ENCODE assay signal across 8 cellular contexts in genomic region chr11:74170694-74171629, GRCh38. TPM values are rescaled to one million over a fixed set of nuclear protein-coding genes. Genes with fewer than 3 reads are reported as not detected.
DNase-seq lines count a peak whose midpoint lies in the region; ATAC-seq and TF ChIP-seq lines count a peak whose summit lies in the region.

A gene with protein sequence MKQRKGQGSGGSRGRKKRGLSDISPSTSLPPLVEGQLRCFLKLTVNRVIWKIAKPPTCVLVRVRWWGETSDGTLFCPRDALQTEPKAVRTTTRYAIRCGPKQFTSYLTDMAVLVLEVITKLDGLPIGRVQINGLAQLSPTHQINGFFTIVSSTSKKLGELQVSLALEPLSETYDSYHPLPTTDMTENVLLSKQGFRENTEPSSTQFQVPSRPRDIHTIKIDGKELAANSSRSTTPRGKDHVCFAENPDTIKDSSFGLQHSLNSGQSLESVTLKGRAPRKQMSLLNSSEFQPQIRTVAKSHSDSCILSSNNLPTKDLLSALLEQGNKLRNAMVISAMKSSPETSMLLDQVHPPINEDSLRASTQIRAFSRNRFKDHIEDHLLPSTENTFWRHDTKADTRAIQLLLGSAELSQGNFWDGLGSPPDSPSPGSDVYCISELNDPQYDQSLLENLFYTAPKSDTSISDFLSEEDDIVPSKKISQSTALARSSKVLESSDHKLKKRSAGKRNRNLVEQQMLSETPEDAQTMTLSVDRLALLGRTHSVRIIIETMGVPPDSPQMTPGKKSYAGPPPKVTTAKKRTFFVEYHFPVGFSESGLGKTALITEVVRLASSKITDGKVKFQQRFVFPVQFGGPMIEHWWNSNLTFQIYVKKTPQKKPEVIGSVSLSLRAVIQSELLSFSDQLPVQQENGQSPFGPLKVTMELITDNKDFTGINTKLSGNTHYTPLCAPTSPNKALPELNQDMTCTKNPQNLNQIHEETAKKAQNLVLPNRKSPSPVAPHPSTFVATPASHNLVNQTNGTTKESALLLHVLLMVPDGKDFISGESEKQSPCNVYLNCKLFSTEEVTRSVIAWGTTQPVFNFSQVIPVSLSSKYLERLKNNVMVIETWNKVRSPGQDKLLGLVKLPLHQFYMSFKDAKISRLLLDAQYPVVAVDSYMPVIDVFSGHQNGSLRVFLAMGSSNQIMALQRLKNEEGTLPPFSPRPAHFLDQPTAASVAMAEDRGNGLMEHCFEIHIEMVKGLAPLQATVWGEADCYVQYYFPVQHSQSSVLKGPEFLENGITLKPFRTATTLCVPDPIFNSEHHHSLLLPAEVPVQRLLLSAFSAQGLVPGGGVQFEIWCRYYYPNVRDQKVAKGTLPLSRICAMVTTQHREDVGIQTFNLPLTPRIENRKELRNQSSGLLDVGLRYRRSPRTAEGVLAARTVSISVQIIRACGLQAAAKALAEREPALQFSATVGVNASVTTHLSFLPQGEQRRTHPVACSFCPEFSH (N-terminal part only) (minus strand): TSS chr11:74171002. CDS start chr11:74170792, 210 bp downstream.
A gene with protein sequence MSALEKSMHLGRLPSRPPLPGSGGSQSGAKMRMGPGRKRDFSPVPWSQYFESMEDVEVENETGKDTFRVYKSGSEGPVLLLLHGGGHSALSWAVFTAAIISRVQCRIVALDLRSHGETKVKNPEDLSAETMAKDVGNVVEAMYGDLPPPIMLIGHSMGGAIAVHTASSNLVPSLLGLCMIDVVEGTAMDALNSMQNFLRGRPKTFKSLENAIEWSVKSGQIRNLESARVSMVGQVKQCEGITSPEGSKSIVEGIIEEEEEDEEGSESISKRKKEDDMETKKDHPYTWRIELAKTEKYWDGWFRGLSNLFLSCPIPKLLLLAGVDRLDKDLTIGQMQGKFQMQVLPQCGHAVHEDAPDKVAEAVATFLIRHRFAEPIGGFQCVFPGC (plus strand): TSS chr11:74171289. CDS start chr11:74171422, 133 bp downstream.

- H3K27ac Mint-ChIP-seq in T-helper 17 cell: no peak within 1 kb of the TSS

- peaks cover 5% of the 10 kb centered on the region for H3K4me1 ChIP-seq in prostate gland (replicated peaks)
- no peaks in the 10 kb centered on the region for H3K4me1 ChIP-seq in urinary bladder (ENCODE audit: insufficient read depth)

- intact Hi-C loops in left ventricle myocardium superior (cut with micrococcal nuclease): no loop called here
- intact Hi-C loops in prostate gland (cut with DNase I): no loop called here

- ATAC-seq in GM18499 (IDR thresholded peaks at IDR 0.05; ENCODE audit: insufficient read depth, unreplicated experiment) (peak; percentile 97), HG02938 (IDR thresholded peaks at IDR 0.05; ENCODE audit: unreplicated experiment) (peak; percentile 97), T-helper 17 cell (peak; percentile 94), left ventricle myocardium superior (peak; percentile 98)

- no peak within 1 kb of the TSS for H3K4me3 Mint-ChIP-seq in T-helper 17 cell

- H3K36me3 ChIP-seq in prostate gland: no peaks in the 10 kb centered on the region
- peaks cover 1% of the 10 kb centered on the region for H3K36me3 ChIP-seq in urinary bladder (ENCODE audit: insufficient read depth)

- WGBS in prostate gland: under 1% methylated on average over 56 of the region's 68 CpGs
- under 1% methylated on average over 68 of the region's 68 CpGs for WGBS in urinary bladder

- TF ChIP-seq CTCF in prostate gland (IDR thresholded peaks at IDR 0.05): peak in 3 of 4 experiments; percentile 49 to 82 (median 56)

- H3K9me3 ChIP-seq in T-helper 17 cell (ENCODE audit: control insufficient read depth, low read length, poor library complexity, severe bottlenecking) (no peaks in the 10 kb centered on the region), prostate gland (no peaks in the 10 kb centered on the region)

- peaks cover 10% of the 10 kb centered on the region for H3K4me1 Mint-ChIP-seq in T-helper 17 cell

- peaks cover 2% of the 10 kb centered on the region for H3K36me3 Mint-ChIP-seq in T-helper 17 cell (ENCODE audit: low read depth)

- peak; percentile 97 for DNase-seq in NCI-H1694 treated with DMSO at 0.1 percent for 48 hours (lab: John Stamatoyannopoulos, UW)
- peak; percentile 90 to 98 (median 94) for DNase-seq in T-helper 17 cell
- DNase-seq in left ventricle myocardium superior: peak; percentile 98
- peak; percentile 99 for DNase-seq in prostate gland (ENCODE audit: low spot score)

- TF ChIP-seq POLR2A in prostate gland (IDR thresholded peaks at IDR 0.05): peak; percentile 87

- H3K27me3 Mint-ChIP-seq in T-helper 17 cell: no peaks in the 10 kb centered on the region

- H3K27me3 ChIP-seq in prostate gland (replicated peaks; ENCODE audit: insufficient read depth): no peaks in the 10 kb centered on the region

- peak within 1 kb of the TSS; percentile 83 for H3K27ac ChIP-seq in angular gyrus (ENCODE audit: low read depth, low read length)
- peak within 1 kb of the TSS; percentile 86 to 93 for H3K27ac ChIP-seq in prostate gland
- H3K27ac ChIP-seq in urinary bladder (ENCODE audit: low read depth): peak within 1 kb of the TSS; percentile 73

- H3K4me3 ChIP-seq in prostate gland: peak within 1 kb of the TSS; percentile 68 to 70
- peak within 1 kb of the TSS; percentile 76 for H3K4me3 ChIP-seq in urinary bladder (ENCODE audit: low read depth, low read length)

RNA-seq across cellular contexts. Expression of the first gene that starts in this region (rescaled TPM):
- total RNA-seq in T-helper 17 cell (10 to 100 TPM; 35.5 to 37.1 TPM), left ventricle myocardium superior (10.5 TPM), prostate gland (10 to 100 TPM; 38.7 to 49.6 TPM), urinary bladder (19.5 TPM)
- polyA plus RNA-seq in urinary bladder: 9.8 TPM

RNA-seq across cellular contexts. Expression of the second gene that starts in this region (rescaled TPM):
- 10 to 100 TPM; 15.3 to 17.8 TPM for total RNA-seq in T-helper 17 cell
- 31.2 TPM for total RNA-seq in left ventricle myocardium superior
- 10 to 100 TPM; 41.1 to 45.7 TPM for total RNA-seq in prostate gland
- total RNA-seq in urinary bladder: 24.5 TPM
- 33.4 TPM for polyA plus RNA-seq in urinary bladder

Comparison
In these comparisons a context has a peak if more than half of its experiments do, and no peak if none do; other contexts are left out.
1. Peak in every context shown above with its lines: DNase-seq, ATAC-seq, H3K4me3 ChIP-seq and H3K27ac ChIP-seq.